ENCODE assay signal across 4 cellular contexts in the genomic region with DNA sequence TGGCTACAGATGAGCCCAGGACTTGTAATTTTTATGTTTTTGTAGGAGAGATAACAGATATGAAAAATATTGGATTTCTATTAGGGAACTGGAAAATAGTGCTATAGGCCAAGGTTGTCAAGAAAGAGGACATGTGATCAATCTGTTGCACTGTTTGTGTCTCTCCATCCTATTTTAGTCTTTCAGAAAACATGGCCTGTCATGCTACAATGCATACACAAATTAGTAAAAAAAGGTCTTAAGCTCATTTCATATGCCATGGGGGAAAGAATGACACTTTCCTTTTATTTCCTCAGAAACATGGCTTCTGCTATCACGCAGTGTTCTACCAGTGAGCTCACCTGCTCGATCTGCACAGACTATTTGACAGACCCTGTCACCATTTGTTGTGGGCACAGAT. TPM values are rescaled to one million over a fixed set of nuclear protein-coding genes. Genes with fewer than 3 reads are reported as not detected.
"Had no signal": no experiment of that assay in that cellular context is flagged by ENCODE, and none has a peak within 500 bp of the region (broad histone marks: within the 10 kb centered on the region; RNA-seq: fewer than 3 reads in every experiment).

A gene with protein sequence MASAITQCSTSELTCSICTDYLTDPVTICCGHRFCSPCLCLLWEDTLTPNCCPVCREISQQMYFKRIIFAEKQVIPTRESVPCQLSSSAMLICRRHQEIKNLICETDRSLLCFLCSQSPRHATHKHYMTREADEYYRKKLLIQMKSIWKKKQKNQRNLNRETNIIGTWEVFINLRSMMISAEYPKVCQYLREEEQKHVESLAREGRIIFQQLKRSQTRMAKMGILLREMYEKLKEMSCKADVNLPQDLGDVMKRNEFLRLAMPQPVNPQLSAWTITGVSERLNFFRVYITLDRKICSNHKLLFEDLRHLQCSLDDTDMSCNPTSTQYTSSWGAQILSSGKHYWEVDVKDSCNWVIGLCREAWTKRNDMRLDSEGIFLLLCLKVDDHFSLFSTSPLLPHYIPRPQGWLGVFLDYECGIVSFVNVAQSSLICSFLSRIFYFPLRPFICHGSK (plus strand): TSS at position 301 of the 400 bp plus-strand sequence. CDS start 0 bp downstream, at position 301.

RNA-seq across cellular contexts. Expression of the gene that starts here (rescaled TPM):
- total RNA-seq: LHCN-M2, M059J, MCF 10A, NCI-H460 had no signal
